27 cellular contexts compared by ENCODE assay signal in genomic region chr13:91598655-91599054, GRCh38.
"Had no signal": no experiment of that assay in that cellular context is flagged by ENCODE, and none has a peak within 500 bp of the region (broad histone marks: within the 10 kb centered on the region; RNA-seq: fewer than 3 reads in every experiment).

No MANE protein-coding gene starts in this region.

- H3K36me3 ChIP-seq: colonic mucosa, esophagus muscularis mucosa, esophagus squamous epithelium, gastrocnemius medialis, gastroesophageal sphincter, heart left ventricle, heart right ventricle had no signal

- H3K27me3 Mint-ChIP-seq: dendritic cell treated with granulocyte-macrophage colony-stimulating factor and Interleukin-4, amounts not matched to agents 40 ng/mL and 50 ng/mL, for 4 days; effector memory CD8-positive, alpha-beta T cell had no signal

- H3K27ac ChIP-seq: colonic mucosa, coronary artery, dorsolateral prefrontal cortex, epithelial cell of prostate, esophagus muscularis mucosa, esophagus squamous epithelium, foreskin keratinocyte, gastrocnemius medialis, gastroesophageal sphincter, heart left ventricle, heart right ventricle had no signal

- H3K4me1 ChIP-seq: colonic mucosa, esophagus muscularis mucosa, esophagus squamous epithelium, foreskin keratinocyte, gastrocnemius medialis, gastroesophageal sphincter, heart left ventricle, heart right ventricle had no signal

- H3K27me3 ChIP-seq: colonic mucosa, dorsolateral prefrontal cortex, esophagus muscularis mucosa, esophagus squamous epithelium, foreskin keratinocyte, gastrocnemius medialis, gastroesophageal sphincter, heart left ventricle, heart right ventricle had no signal

- ATAC-seq: effector memory CD8-positive, alpha-beta T cell; esophagus mucosa; foreskin keratinocyte; gastrocnemius medialis; gastroesophageal sphincter; heart left ventricle; heart right ventricle had no signal

- H3K27ac Mint-ChIP-seq: dendritic cell treated with granulocyte-macrophage colony-stimulating factor and Interleukin-4, amounts not matched to agents 40 ng/mL and 50 ng/mL, for 4 days; effector memory CD8-positive, alpha-beta T cell; endodermal cell had no signal

- H3K9me3 Mint-ChIP-seq: dendritic cell treated with granulocyte-macrophage colony-stimulating factor and Interleukin-4, amounts not matched to agents 40 ng/mL and 50 ng/mL, for 4 days; endodermal cell had no signal

- H3K4me3 ChIP-seq: colonic mucosa, coronary artery, dorsolateral prefrontal cortex, esophagus muscularis mucosa, esophagus squamous epithelium, gastrocnemius medialis, gastroesophageal sphincter, heart left ventricle, heart right ventricle had no signal

- FAIRE-seq: colon, endothelial cell of umbilical vein had no signal

- H3K4me1 Mint-ChIP-seq: endodermal cell had no signal

- H3K9me3 ChIP-seq: colonic mucosa, esophagus muscularis mucosa, esophagus squamous epithelium, gastrocnemius medialis, gastroesophageal sphincter, heart left ventricle, heart right ventricle had no signal

- H3K4me3 Mint-ChIP-seq: dendritic cell treated with granulocyte-macrophage colony-stimulating factor and Interleukin-4, amounts not matched to agents 40 ng/mL and 50 ng/mL, for 4 days; effector memory CD8-positive, alpha-beta T cell; endodermal cell had no signal

- DNase-seq: colonic mucosa; cortex of kidney; dermis blood vessel endothelial cell; dorsolateral prefrontal cortex; effector CD4-positive, alpha-beta T cell; effector CD8-positive, alpha-beta T cell; effector memory CD4-positive, alpha-beta T cell; effector memory CD8-positive, alpha-beta T cell; endodermal cell; erythroblast; esophagus squamous epithelium; foreskin fibroblast; foreskin keratinocyte; foreskin melanocyte; gastrocnemius medialis; glutamatergic neuron; head of caudate nucleus; heart left ventricle; heart right ventricle had no signal
